ENCODE assay signal across 8 cellular contexts in the genomic region with DNA sequence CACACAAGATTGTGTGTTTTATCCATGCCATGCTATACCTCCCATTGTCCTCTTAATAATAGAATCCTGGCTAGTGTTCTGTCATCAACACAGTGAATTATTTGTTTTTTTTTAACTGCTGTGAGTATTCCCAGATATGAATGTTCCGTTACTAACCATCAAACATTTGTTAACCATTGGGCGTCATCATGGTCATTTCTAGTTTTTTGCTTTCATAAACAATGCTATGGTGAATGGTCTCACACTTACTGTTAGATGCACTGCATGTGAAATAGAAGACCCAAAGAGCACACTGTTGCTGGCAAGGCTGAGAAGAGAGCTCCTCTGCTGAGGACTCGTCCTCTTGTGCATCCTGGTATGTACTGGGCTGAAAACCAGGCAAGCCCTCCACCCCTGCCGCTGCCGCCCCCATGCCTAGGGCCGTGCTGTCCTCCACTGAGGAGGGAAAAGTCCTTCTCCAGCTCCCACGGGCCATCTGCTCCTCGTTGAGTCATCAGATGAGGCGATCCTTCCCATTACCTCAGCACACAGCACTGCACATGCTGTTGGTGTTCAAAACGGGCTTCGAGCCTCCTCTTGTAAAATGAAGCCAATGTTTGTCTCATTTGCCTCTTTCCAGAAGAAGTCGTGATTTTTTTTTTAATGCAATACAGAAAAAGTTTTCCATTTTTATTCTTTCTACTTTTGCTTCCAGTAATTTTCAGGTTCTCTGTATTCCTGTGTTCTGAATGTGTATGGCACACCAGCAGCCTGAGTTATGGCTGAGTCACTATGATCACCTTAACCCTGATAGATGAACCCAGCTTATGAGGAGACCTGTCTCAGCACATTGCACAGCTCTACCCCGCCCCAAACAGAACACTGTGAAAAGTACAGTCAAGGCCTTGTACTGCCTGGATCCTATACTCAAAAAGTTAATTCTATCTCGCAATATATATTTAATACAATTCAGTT.
A peak's percentile ranks its signal among the peaks of the same experiment; 100 is the strongest.
DNase-seq lines count a peak whose midpoint lies in the region; ATAC-seq and TF ChIP-seq lines count a peak whose summit lies in the region.

No MANE protein-coding gene starts in this region.

- peaks cover 0 to 4% (median 2%) of the 10 kb centered on the region in 3 donors for H3K36me3 Mint-ChIP-seq in naive thymus-derived CD8-positive, alpha-beta T cell

- intact Hi-C loops in mammary epithelial cell (cut with micrococcal nuclease): loop anchor here (2.0 to 10.0 kb wide), 2 partner anchors 61 to 159 kb away; no protein-coding TSS in a partner anchor

- no TSS peak for BruUV-seq in mammary epithelial cell (replicated peaks; lab: Mats Ljungman, UMichigan)

- H3K27ac Mint-ChIP-seq in naive thymus-derived CD8-positive, alpha-beta T cell: no peak overlapping the region

- TF ChIP-seq CTCF in mammary epithelial cell (conservative IDR thresholded peaks at IDR 0.05 in 1 of 2, IDR thresholded peaks at IDR 0.05 in 1 of 2; ENCODE audit: extremely low read depth in 1 of 2, insufficient read depth in 1 of 2, low read depth in 1 of 2, low read length in 2 of 2) (no peak), kidney epithelial cell (IDR thresholded peaks at IDR 0.05; ENCODE audit: insufficient read depth, low read length, poor library complexity, severe bottlenecking) (no peak)

- peaks cover 36% of the 10 kb centered on the region for H3K4me1 ChIP-seq in mammary epithelial cell (ENCODE audit: insufficient read depth, low read length)

- CTCF ChIA-PET in mammary epithelial cell (lab: Charles Lee; ENCODE audit: low non-redundant PET): no interaction called here

- H3K79me2 ChIP-seq in mammary epithelial cell (ENCODE audit: insufficient read depth, low read length): no peaks in the 10 kb centered on the region

- H4K20me1 ChIP-seq in mammary epithelial cell (ENCODE audit: insufficient read depth, low read length): no peaks in the 10 kb centered on the region

- H3K4me3 ChIP-seq in mammary epithelial cell (replicated peaks in 1 of 3; ENCODE audit: insufficient read depth in 1 of 3, low read depth in 2 of 3, low read length in 3 of 3) (no peak overlapping the region), kidney epithelial cell (ENCODE audit: low read depth, low read length) (no peak overlapping the region)

- H2AFZ ChIP-seq in mammary epithelial cell (ENCODE audit: low read depth, low read length): peak overlapping the region; percentile 34

- ATAC-seq in HG03571 (IDR thresholded peaks at IDR 0.05; ENCODE audit: unreplicated experiment): no peak
- no peak for ATAC-seq in naive thymus-derived CD8-positive, alpha-beta T cell

- H3K27ac ChIP-seq in mammary epithelial cell (ENCODE audit: insufficient read depth, low read depth, low read length) (peak overlapping the region; percentile 55), temporal lobe (ENCODE audit: low read depth, low read length) (peak overlapping the region; percentile 74)

- H3K4me1 Mint-ChIP-seq in naive thymus-derived CD8-positive, alpha-beta T cell: peaks cover 3 to 9% (median 5%) of the 10 kb centered on the region in 4 donors

- H3K36me3 ChIP-seq in mammary epithelial cell (ENCODE audit: insufficient read depth, low read length): no peaks in the 10 kb centered on the region
- no peaks in the 10 kb centered on the region for H3K36me3 ChIP-seq in kidney epithelial cell (ENCODE audit: control insufficient read depth, insufficient read depth, low read length)

- POLR2A ChIA-PET in naive thymus-derived CD8-positive, alpha-beta T cell (lab: Charles Lee): no interaction called here

- H3K9me3 ChIP-seq in mammary epithelial cell (replicated peaks; ENCODE audit: insufficient read depth, low read length): no peaks in the 10 kb centered on the region

- no peaks in the 10 kb centered on the region for H3K27me3 Mint-ChIP-seq in naive thymus-derived CD8-positive, alpha-beta T cell

- no peak for TF ChIP-seq RAD21 in Ishikawa (IDR thresholded peaks at IDR 0.05; ENCODE audit: low read depth)

- in situ Hi-C loops in mammary epithelial cell (cut with MboI; ENCODE audit: low sequenced_read_pairs in 2 of 2): no loop called here

- dilution Hi-C loops in mammary epithelial cell (cut with HindIII; ENCODE audit: low sequenced_read_pairs): no loop called here

- DNase-seq in mammary epithelial cell (peak; percentile 82), kidney epithelial cell (ENCODE audit: low read depth) (peak; percentile 72), HuH-7.5 (ENCODE audit: low spot score) (no peak)
- DNase-seq in naive thymus-derived CD8-positive, alpha-beta T cell: no peak
- DNase-seq in stimulated activated naive CD4-positive, alpha-beta T cell (lab: John Stamatoyannopoulos, UW): no peak

- no peaks in the 10 kb centered on the region for H3K27me3 ChIP-seq in mammary epithelial cell (ENCODE audit: insufficient read depth, low read length)
- H3K27me3 ChIP-seq in kidney epithelial cell (ENCODE audit: control insufficient read depth, insufficient read depth, low read length): no peaks in the 10 kb centered on the region

- WGBS in mammary epithelial cell (ENCODE audit: low coverage, missing lambda C conversion rate): 58% methylated on average over 13 of the region's 14 CpGs

- H3K4me2 ChIP-seq in mammary epithelial cell (ENCODE audit: insufficient read depth, low read depth, low read length): peak overlapping the region; percentile 55

- no peak overlapping the region for H3K4me3 Mint-ChIP-seq in naive thymus-derived CD8-positive, alpha-beta T cell

- H3K9ac ChIP-seq in mammary epithelial cell (ENCODE audit: insufficient read depth, low read length): no peak overlapping the region

- no peak for TF ChIP-seq EP300 in Ishikawa (IDR thresholded peaks at IDR 0.05; ENCODE audit: borderline replicate concordance)

- no peaks in the 10 kb centered on the region for H3K9me3 Mint-ChIP-seq in naive thymus-derived CD8-positive, alpha-beta T cell

TF ChIP-seq in Ishikawa, 13 proteins besides CTCF, POLR2A, EP300 and RAD21:
- TF ChIP-seq, protein P1, sequence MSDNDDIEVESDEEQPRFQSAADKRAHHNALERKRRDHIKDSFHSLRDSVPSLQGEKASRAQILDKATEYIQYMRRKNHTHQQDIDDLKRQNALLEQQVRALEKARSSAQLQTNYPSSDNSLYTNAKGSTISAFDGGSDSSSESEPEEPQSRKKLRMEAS (IDR thresholded peaks at IDR 0.05): peak; percentile 71
- TF ChIP-seq NFIC (IDR thresholded peaks at IDR 0.05): no peak
- TF ChIP-seq TEAD4 (IDR thresholded peaks at IDR 0.05): no peak
- TF ChIP-seq, protein P2, sequence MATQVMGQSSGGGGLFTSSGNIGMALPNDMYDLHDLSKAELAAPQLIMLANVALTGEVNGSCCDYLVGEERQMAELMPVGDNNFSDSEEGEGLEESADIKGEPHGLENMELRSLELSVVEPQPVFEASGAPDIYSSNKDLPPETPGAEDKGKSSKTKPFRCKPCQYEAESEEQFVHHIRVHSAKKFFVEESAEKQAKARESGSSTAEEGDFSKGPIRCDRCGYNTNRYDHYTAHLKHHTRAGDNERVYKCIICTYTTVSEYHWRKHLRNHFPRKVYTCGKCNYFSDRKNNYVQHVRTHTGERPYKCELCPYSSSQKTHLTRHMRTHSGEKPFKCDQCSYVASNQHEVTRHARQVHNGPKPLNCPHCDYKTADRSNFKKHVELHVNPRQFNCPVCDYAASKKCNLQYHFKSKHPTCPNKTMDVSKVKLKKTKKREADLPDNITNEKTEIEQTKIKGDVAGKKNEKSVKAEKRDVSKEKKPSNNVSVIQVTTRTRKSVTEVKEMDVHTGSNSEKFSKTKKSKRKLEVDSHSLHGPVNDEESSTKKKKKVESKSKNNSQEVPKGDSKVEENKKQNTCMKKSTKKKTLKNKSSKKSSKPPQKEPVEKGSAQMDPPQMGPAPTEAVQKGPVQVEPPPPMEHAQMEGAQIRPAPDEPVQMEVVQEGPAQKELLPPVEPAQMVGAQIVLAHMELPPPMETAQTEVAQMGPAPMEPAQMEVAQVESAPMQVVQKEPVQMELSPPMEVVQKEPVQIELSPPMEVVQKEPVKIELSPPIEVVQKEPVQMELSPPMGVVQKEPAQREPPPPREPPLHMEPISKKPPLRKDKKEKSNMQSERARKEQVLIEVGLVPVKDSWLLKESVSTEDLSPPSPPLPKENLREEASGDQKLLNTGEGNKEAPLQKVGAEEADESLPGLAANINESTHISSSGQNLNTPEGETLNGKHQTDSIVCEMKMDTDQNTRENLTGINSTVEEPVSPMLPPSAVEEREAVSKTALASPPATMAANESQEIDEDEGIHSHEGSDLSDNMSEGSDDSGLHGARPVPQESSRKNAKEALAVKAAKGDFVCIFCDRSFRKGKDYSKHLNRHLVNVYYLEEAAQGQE (IDR thresholded peaks at IDR 0.05; ENCODE audit: low read depth): no peak
- TF ChIP-seq, protein P3, sequence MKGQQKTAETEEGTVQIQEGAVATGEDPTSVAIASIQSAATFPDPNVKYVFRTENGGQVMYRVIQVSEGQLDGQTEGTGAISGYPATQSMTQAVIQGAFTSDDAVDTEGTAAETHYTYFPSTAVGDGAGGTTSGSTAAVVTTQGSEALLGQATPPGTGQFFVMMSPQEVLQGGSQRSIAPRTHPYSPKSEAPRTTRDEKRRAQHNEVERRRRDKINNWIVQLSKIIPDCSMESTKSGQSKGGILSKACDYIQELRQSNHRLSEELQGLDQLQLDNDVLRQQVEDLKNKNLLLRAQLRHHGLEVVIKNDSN (IDR thresholded peaks at IDR 0.05): no peak
TF ChIP-seq in Ishikawa: peak in this region for 1.

Comparison
In these comparisons a context has a peak if more than half of its experiments do, and no peak if none do; other contexts are left out.
1. DNase-seq: peak in mammary epithelial cell (single experiment) and kidney epithelial cell (single experiment); none in HuH-7.5 (single experiment), naive thymus-derived CD8-positive, alpha-beta T cell (0 of 10) and stimulated activated naive CD4-positive, alpha-beta T cell (0 of 6).